In genomic region chr16:88907768-88908167, GRCh38 we compare ENCODE assay signal across 28 cellular contexts. TPM values are rescaled to one million over a fixed set of nuclear protein-coding genes. Genes with fewer than 3 reads are reported as not detected.
A peak's percentile ranks its signal among the peaks of the same experiment; 100 is the strongest.
DNase-seq lines count a peak whose midpoint lies in the region; ATAC-seq and TF ChIP-seq lines count a peak whose summit lies in the region.
"Had no signal": no experiment of that assay in that cellular context is flagged by ENCODE, and none has a peak within 500 bp of the region (broad histone marks: within the 10 kb centered on the region; RNA-seq: fewer than 3 reads in every experiment).

No MANE protein-coding gene starts in this region.

- no peaks in the 10 kb centered on the region for H3K9me3 Mint-ChIP-seq in activated naive CD4-positive, alpha-beta T cell treated with anti-CD3 and anti-CD28 coated beads for 36 hours
- H3K9me3 Mint-ChIP-seq: CD4-positive, alpha-beta T cell; naive thymus-derived CD4-positive, alpha-beta T cell had no signal

- H3K4me1 Mint-ChIP-seq in activated naive CD4-positive, alpha-beta T cell treated with anti-CD3 and anti-CD28 coated beads for 36 hours (ENCODE audit: low read depth): no peaks in the 10 kb centered on the region

- no peaks in the 10 kb centered on the region for H3K27me3 ChIP-seq in heart left ventricle
- H3K27me3 ChIP-seq: hepatocyte had no signal

- no peak for TF ChIP-seq POLR2A in heart left ventricle (IDR thresholded peaks at IDR 0.05)

- CTCF ChIA-PET in RWPE1 (lab: Yijun Ruan, JAX): no interaction called here
- CTCF ChIA-PET in activated naive CD4-positive, alpha-beta T cell treated with anti-CD3 and anti-CD28 coated beads for 36 hours (lab: Charles Lee): no interaction called here

- H3K36me3 Mint-ChIP-seq in activated naive CD4-positive, alpha-beta T cell treated with anti-CD3 and anti-CD28 coated beads for 36 hours (ENCODE audit: low read depth): no peaks in the 10 kb centered on the region
- H3K36me3 Mint-ChIP-seq: naive thymus-derived CD4-positive, alpha-beta T cell had no signal

- WGBS in heart left ventricle, 4 donors: 80 to 92% (median 85%) methylated on average over 2 to 4 of the region's 4 CpGs

- H3K4me3 ChIP-seq in heart left ventricle: no peak overlapping the region
- H3K4me3 ChIP-seq: esophagus squamous epithelium, hepatocyte, SJSA1, tibial nerve had no signal

- intact Hi-C loops in heart left ventricle (cut with DNase I): loop anchor here in 1 of 10 donors (2.0 kb wide), 1 partner anchor 19 kb away; no protein-coding TSS in a partner anchor
- intact Hi-C loops in cardiac septum (cut with DNase I): no loop called here
- intact Hi-C loops in activated naive CD4-positive, alpha-beta T cell treated with anti-CD3 and anti-CD28 coated beads for 36 hours (cut with micrococcal nuclease): no loop called here

- peaks cover 0 to 64% (median 24%) of the 10 kb centered on the region in 12 donors for H3K4me1 ChIP-seq in heart left ventricle
- H3K4me1 ChIP-seq: SJSA1 had no signal

- no peaks in the 10 kb centered on the region for H3K27me3 Mint-ChIP-seq in activated naive CD4-positive, alpha-beta T cell treated with anti-CD3 and anti-CD28 coated beads for 36 hours (ENCODE audit: low read depth)
- H3K27me3 Mint-ChIP-seq: CD4-positive, alpha-beta T cell; progenitor cell of endocrine pancreas had no signal

- no peak overlapping the region for H3K4me3 Mint-ChIP-seq in activated naive CD4-positive, alpha-beta T cell treated with anti-CD3 and anti-CD28 coated beads for 36 hours
- H3K4me3 Mint-ChIP-seq: CD4-positive, alpha-beta T cell; naive thymus-derived CD4-positive, alpha-beta T cell had no signal

- no peaks in the 10 kb centered on the region for H3K9me3 ChIP-seq in heart left ventricle
- H3K9me3 ChIP-seq: esophagus squamous epithelium, SJSA1, tibial nerve had no signal

- H3K36me3 ChIP-seq in heart left ventricle: peaks cover 0 to 4% (median 0%) of the 10 kb centered on the region in 9 donors
- H3K36me3 ChIP-seq: esophagus squamous epithelium, SJSA1, tibial nerve had no signal

- H3K27ac ChIP-seq in heart left ventricle (peak overlapping the region in 9 of 12 donors; percentile 5 to 76 (median 43)), RWPE1 (peak overlapping the region; percentile 58)
- H3K27ac ChIP-seq: hepatocyte, SJSA1, tibial nerve had no signal

- POLR2A ChIA-PET in RWPE1 (lab: Yijun Ruan, JAX; ENCODE audit: low non-redundant PET): no interaction called here

- ATAC-seq in heart left ventricle: no peak
- no peak for ATAC-seq in HG02938 (IDR thresholded peaks at IDR 0.05; ENCODE audit: unreplicated experiment)
- no peak for ATAC-seq in GM21447 (IDR thresholded peaks at IDR 0.05; ENCODE audit: unreplicated experiment)
- ATAC-seq: naive thymus-derived CD4-positive, alpha-beta T cell had no signal

- TF ChIP-seq CTCF in heart left ventricle (IDR thresholded peaks at IDR 0.05): no peak
- TF ChIP-seq CTCF in RWPE1 (conservative IDR thresholded peaks at IDR 0.05; ENCODE audit: low read depth): no peak

- DNase-seq in heart left ventricle (no peak), cardiac septum (ENCODE audit: low spot score) (no peak), RWPE1 (ENCODE audit: low spot score) (peak; percentile 84), iris pigment epithelial cell (ENCODE audit: low read depth) (peak; percentile 54), SIG-M5 treated with dmso at 0.1 percent for 504 hours (lab: John Stamatoyannopoulos, UW; ENCODE audit: unreplicated experiment) (no peak)
- DNase-seq in activated naive CD4-positive, alpha-beta T cell treated with anti-CD3 and anti-CD28 coated beads for 36 hours: no peak
- DNase-seq: activated CD4-positive, alpha-beta T cell treated with anti-CD3 and anti-CD28 coated beads for 48 hours; activated CD8-positive, alpha-beta memory T cell treated with anti-CD3 and anti-CD28 coated beads, Interleukin-2, amount 50 U/mL, for 4 hours; activated naive CD4-positive, alpha-beta T cell; CD4-positive, alpha-beta T cell; DND-41; esophagus squamous epithelium; KBM-7; naive thymus-derived CD4-positive, alpha-beta T cell; NCI-H1436 treated with DMSO at 0.1 percent for 48 hours; NCI-H446; stimulated activated CD4-positive, alpha-beta T cell treated with anti-CD3 and anti-CD28 coated beads, Interleukin-12 subunit alpha, Interleukin-12 subunit beta, amount 100 ng/mL, for 4 hours; stimulated activated naive CD4-positive, alpha-beta T cell; T1000 had no signal

- no peak overlapping the region for H3K27ac Mint-ChIP-seq in activated naive CD4-positive, alpha-beta T cell treated with anti-CD3 and anti-CD28 coated beads for 36 hours
- H3K27ac Mint-ChIP-seq: CD4-positive, alpha-beta T cell; progenitor cell of endocrine pancreas had no signal

RNA-seq across cellular contexts. Expression of gene PABPN1L, which starts 41.3 kb away (rescaled TPM):
- total RNA-seq in heart left ventricle: not detected
- polyA plus RNA-seq in heart left ventricle: not detected
- total RNA-seq in cardiac septum: not detected
- total RNA-seq in activated naive CD4-positive, alpha-beta T cell treated with anti-CD3 and anti-CD28 coated beads for 36 hours: not detected
- total RNA-seq: A673; CD4-positive, alpha-beta T cell; dermis microvascular lymphatic vessel endothelial cell; esophagus squamous epithelium; hepatocyte; naive thymus-derived CD4-positive, alpha-beta T cell; SJSA1; tibial nerve had no signal
- polyA plus RNA-seq: hepatocyte; liver; naive thymus-derived CD4-positive, alpha-beta T cell had no signal

RNA-seq across cellular contexts. Expression of gene TRAPPC2L, which starts 50.8 kb away (rescaled TPM):
- 10 to 100 TPM; 20.3 to 65.7 (median 44.2) TPM for total RNA-seq in heart left ventricle
- 10 to 100 TPM; 30.3 to 51.3 TPM for polyA plus RNA-seq in heart left ventricle
- total RNA-seq in cardiac septum: 42.3 TPM
- total RNA-seq in activated naive CD4-positive, alpha-beta T cell treated with anti-CD3 and anti-CD28 coated beads for 36 hours: 10 to 100 TPM; 57.7 to 66.1 TPM

RNA-seq across cellular contexts. Expression of gene GALNS, which starts 51.0 kb away (rescaled TPM):
- total RNA-seq in heart left ventricle: 10 to 100 TPM; 10.7 to 22.7 (median 13.3) TPM
- polyA plus RNA-seq in heart left ventricle: 10 to 100 TPM; 14.1 to 16.4 TPM
- 18.0 TPM for total RNA-seq in cardiac septum
- total RNA-seq in activated naive CD4-positive, alpha-beta T cell treated with anti-CD3 and anti-CD28 coated beads for 36 hours: 10 to 100 TPM; 10.9 to 11.2 TPM

Comparison
In these comparisons a context has a peak if more than half of its experiments do, and no peak if none do; other contexts are left out.
1. DNase-seq: peak in RWPE1 (single experiment) and iris pigment epithelial cell (single experiment); none in heart left ventricle (0 of 5), cardiac septum (single experiment), activated naive CD4-positive, alpha-beta T cell treated with anti-CD3 and anti-CD28 coated beads for 36 hours (single experiment) and SIG-M5 treated with dmso at 0.1 percent for 504 hours (single experiment).